1 cellular context compared by ENCODE assay signal in genomic region chr10:11616021-11616420, GRCh38.
TF ChIP-seq lines count a peak whose summit lies in the region.

No MANE protein-coding gene starts in this region.

TF ChIP-seq in K562, 482 proteins besides CTCF, POLR2A, EP300 and RAD21:
- TF ChIP-seq NCOA4 (IDR thresholded peaks at IDR 0.05; ENCODE audit: partially characterized antibody) (no peak), ZC3H4 (CRISPR knock-in tag; IDR thresholded peaks at IDR 0.05; ENCODE audit: borderline replicate concordance) (no peak), NFIX (CRISPR knock-in tag; IDR thresholded peaks at IDR 0.05; ENCODE audit: low read depth) (no peak), CTBP1 (IDR thresholded peaks at IDR 0.05; ENCODE audit: borderline replicate concordance) (no peak)
TF ChIP-seq in K562: peak in this region for 0.
